8 cellular contexts compared by ENCODE assay signal in genomic region chr3:32781211-32781968, GRCh38. TPM values are rescaled to one million over a fixed set of nuclear protein-coding genes. Genes with fewer than 3 reads are reported as not detected.
DNase-seq lines count a peak whose midpoint lies in the region; ATAC-seq and TF ChIP-seq lines count a peak whose summit lies in the region.

No MANE protein-coding gene starts in this region.

- peak; percentile 89 to 92 for DNase-seq in Caco-2
- DNase-seq in GM20000 (ENCODE audit: low spot score): peak; percentile 88
- peak; percentile 41 for DNase-seq in HS-27A (ENCODE audit: low read depth)
- DNase-seq in activated T-cell treated with anti-CD3 and anti-CD28 coated beads, Interleukin-2, amount 50 U/mL, for 24 hours: peak; percentile 85
- DNase-seq in fibroblast of gingiva (ENCODE audit: low read depth): peak; percentile 70
- DNase-seq in naive thymus-derived CD4-positive, alpha-beta T cell: peak in 8 of 9 donors; percentile 11 to 80 (median 44)

- peak overlapping the region; percentile 95 for H3K4me3 Mint-ChIP-seq in Caco-2 (ENCODE audit: unreplicated experiment)
- H3K4me3 Mint-ChIP-seq in activated T-cell treated with anti-CD3 and anti-CD28 coated beads, Interleukin-2, amount 50 U/mL, for 24 hours: peak overlapping the region; percentile 82
- H3K4me3 Mint-ChIP-seq in naive thymus-derived CD4-positive, alpha-beta T cell: peak overlapping the region; percentile 86 to 97 (median 91)
- peak overlapping the region; percentile 86 for H3K4me3 Mint-ChIP-seq in stimulated activated memory B cell treated with anti-CD40 and anti-IgM and Interleukin-4, amounts not matched to agents 10 μg/mL and 1 μg/mL and 100 μg/mL, for 72 hours

- no peaks in the 10 kb centered on the region for H3K9me3 Mint-ChIP-seq in Caco-2 (ENCODE audit: unreplicated experiment)
- H3K9me3 Mint-ChIP-seq in activated T-cell treated with anti-CD3 and anti-CD28 coated beads, Interleukin-2, amount 50 U/mL, for 24 hours: no peaks in the 10 kb centered on the region
- H3K9me3 Mint-ChIP-seq in naive thymus-derived CD4-positive, alpha-beta T cell: no peaks in the 10 kb centered on the region
- no peaks in the 10 kb centered on the region for H3K9me3 Mint-ChIP-seq in stimulated activated memory B cell treated with anti-CD40 and anti-IgM and Interleukin-4, amounts not matched to agents 10 μg/mL and 1 μg/mL and 100 μg/mL, for 72 hours

- H2AFZ ChIP-seq in OCI-LY3 (ENCODE audit: low read depth, low read length): peak overlapping the region; percentile 87

- no peaks in the 10 kb centered on the region for H4K20me1 ChIP-seq in OCI-LY3 (ENCODE audit: insufficient read depth, low read length)

- POLR2A ChIA-PET in Caco-2 (lab: Charles Lee): interaction anchor here (0.6 kb wide), 2 partner anchors 54 to 72 kb away, joined by 3 to 6 read pairs; no protein-coding TSS in a partner anchor
- POLR2A ChIA-PET in naive thymus-derived CD4-positive, alpha-beta T cell (lab: Charles Lee): no interaction called here

- no peaks in the 10 kb centered on the region for H3K79me2 ChIP-seq in OCI-LY3 (ENCODE audit: low read length)

- BruUV-seq in Caco-2 (replicated peaks; lab: Mats Ljungman, UMichigan): TSS peak; percentile 62

- H3K4me1 ChIP-seq in Caco-2 (peaks cover 11% of the 10 kb centered on the region), OCI-LY3 (ENCODE audit: low read length) (peaks cover 3% of the 10 kb centered on the region; the same call in 1 of the 2 replicates)
- H3K4me1 ChIP-seq in naive thymus-derived CD4-positive, alpha-beta T cell (ENCODE audit: control insufficient read depth in 2 of 2, insufficient read depth in 2 of 2, low read length in 2 of 2): peaks cover 0 to 7% of the 10 kb centered on the region in 2 donors

- peaks cover 19% of the 10 kb centered on the region for H3K36me3 Mint-ChIP-seq in Caco-2 (ENCODE audit: insufficient read depth, unreplicated experiment)
- no peaks in the 10 kb centered on the region for H3K36me3 Mint-ChIP-seq in activated T-cell treated with anti-CD3 and anti-CD28 coated beads, Interleukin-2, amount 50 U/mL, for 24 hours (ENCODE audit: low read depth)
- peaks cover 0 to 5% (median 0%) of the 10 kb centered on the region in 5 donors for H3K36me3 Mint-ChIP-seq in naive thymus-derived CD4-positive, alpha-beta T cell
- H3K36me3 Mint-ChIP-seq in stimulated activated memory B cell treated with anti-CD40 and anti-IgM and Interleukin-4, amounts not matched to agents 10 μg/mL and 1 μg/mL and 100 μg/mL, for 72 hours: peaks cover 10% of the 10 kb centered on the region

- peak; percentile 93 for ATAC-seq in naive thymus-derived CD4-positive, alpha-beta T cell
- ATAC-seq in stimulated activated memory B cell treated with anti-CD40 and anti-IgM and Interleukin-4, amounts not matched to agents 10 μg/mL and 1 μg/mL and 100 μg/mL, for 72 hours: peak; percentile 95

- H3K4me1 Mint-ChIP-seq in Caco-2 (ENCODE audit: low read depth, unreplicated experiment): peaks cover 13% of the 10 kb centered on the region
- peaks cover 16% of the 10 kb centered on the region for H3K4me1 Mint-ChIP-seq in activated T-cell treated with anti-CD3 and anti-CD28 coated beads, Interleukin-2, amount 50 U/mL, for 24 hours (ENCODE audit: low read depth)
- peaks cover 0 to 9% (median 4%) of the 10 kb centered on the region in 7 donors for H3K4me1 Mint-ChIP-seq in naive thymus-derived CD4-positive, alpha-beta T cell
- peaks cover 5% of the 10 kb centered on the region for H3K4me1 Mint-ChIP-seq in stimulated activated memory B cell treated with anti-CD40 and anti-IgM and Interleukin-4, amounts not matched to agents 10 μg/mL and 1 μg/mL and 100 μg/mL, for 72 hours

- TF ChIP-seq CTCF in Caco-2 (IDR thresholded peaks at IDR 0.05; ENCODE audit: insufficient read depth in 1 of 2, low read depth in 1 of 2, low read length in 1 of 2, severe bottlenecking in 1 of 2, unreplicated experiment in 1 of 2): peak; percentile 77 to 80
- peak; percentile 87 for TF ChIP-seq CTCF in GM20000 (IDR thresholded peaks at IDR 0.05; ENCODE audit: extremely low read depth, missing control alignments)
- TF ChIP-seq CTCF in OCI-LY3 (IDR thresholded peaks at IDR 0.05; ENCODE audit: low read depth, low read length): peak; percentile 82

- H3K36me3 ChIP-seq in Caco-2 (ENCODE audit: control insufficient read depth, insufficient read depth, low read length): no peaks in the 10 kb centered on the region
- H3K36me3 ChIP-seq in OCI-LY3 (replicated peaks; ENCODE audit: low read depth, low read length): peaks cover 3% of the 10 kb centered on the region
- H3K36me3 ChIP-seq in naive thymus-derived CD4-positive, alpha-beta T cell (ENCODE audit: control insufficient read depth in 2 of 3, insufficient read depth in 3 of 3, low read length in 3 of 3): no peaks in the 10 kb centered on the region

- CTCF ChIA-PET in Caco-2 (lab: Charles Lee): interaction anchor here (0.6 to 2.5 kb wide), 9 partner anchors 10 to 272 kb away, joined by 3 to 11 read pairs (median 4); no protein-coding TSS in a partner anchor
- CTCF ChIA-PET in naive thymus-derived CD4-positive, alpha-beta T cell (lab: Charles Lee): interaction anchor here (1.4 to 1.8 kb wide), 2 partner anchors 9 to 272 kb away, joined by 3 to 6 read pairs; no protein-coding TSS in a partner anchor

- H3K27ac ChIP-seq in OCI-LY3 (ENCODE audit: low read length): no peak overlapping the region
- H3K27ac ChIP-seq in naive thymus-derived CD4-positive, alpha-beta T cell (ENCODE audit: low read depth, low read length): no peak overlapping the region

- H3K4me3 ChIP-seq in Caco-2 (ENCODE audit: low read depth, low read length) (peak overlapping the region; percentile 88), OCI-LY3 (ENCODE audit: low read length) (peak overlapping the region; percentile 84)
- peak overlapping the region; percentile 62 for H3K4me3 ChIP-seq in naive thymus-derived CD4-positive, alpha-beta T cell (ENCODE audit: low read length)

- peak overlapping the region; percentile 60 for H3K9ac ChIP-seq in OCI-LY3 (ENCODE audit: low read length)

- H3K27ac Mint-ChIP-seq in Caco-2 (ENCODE audit: unreplicated experiment): peak overlapping the region; percentile 95
- H3K27ac Mint-ChIP-seq in activated T-cell treated with anti-CD3 and anti-CD28 coated beads, Interleukin-2, amount 50 U/mL, for 24 hours: peak overlapping the region; percentile 20
- H3K27ac Mint-ChIP-seq in naive thymus-derived CD4-positive, alpha-beta T cell: peak overlapping the region in 3 of 9 donors; percentile 30 to 59 (median 32)
- peak overlapping the region; percentile 48 for H3K27ac Mint-ChIP-seq in stimulated activated memory B cell treated with anti-CD40 and anti-IgM and Interleukin-4, amounts not matched to agents 10 μg/mL and 1 μg/mL and 100 μg/mL, for 72 hours

- peak overlapping the region; percentile 68 for H3K4me2 ChIP-seq in OCI-LY3 (ENCODE audit: low read length)

- intact Hi-C loops in Caco-2 (cut with micrococcal nuclease; ENCODE audit: unreplicated experiment): loop anchor here (1.0 kb wide), 4 partner anchors 13 to 59 kb away; no protein-coding TSS in a partner anchor
- intact Hi-C loops in naive thymus-derived CD4-positive, alpha-beta T cell (cut with micrococcal nuclease): loop anchor here (1.0 to 10.0 kb wide), 4 partner anchors 49 to 607 kb away; partner anchors contain the start of gene CNOT10 (in 1 of the 2)

- H3K9me3 ChIP-seq in Caco-2 (no peaks in the 10 kb centered on the region), OCI-LY3 (ENCODE audit: insufficient read depth, low read length) (no peaks in the 10 kb centered on the region)
- H3K9me3 ChIP-seq in naive thymus-derived CD4-positive, alpha-beta T cell (ENCODE audit: control insufficient read depth in 2 of 3, low read length in 3 of 3): no peaks in the 10 kb centered on the region

- no peaks in the 10 kb centered on the region for H3K27me3 ChIP-seq in Caco-2 (replicated peaks; ENCODE audit: control insufficient read depth, insufficient read depth, low read length)
- H3K27me3 ChIP-seq in OCI-LY3 (ENCODE audit: low read depth, low read length): no peaks in the 10 kb centered on the region
- peaks cover 0 to 4% of the 10 kb centered on the region in 2 donors for H3K27me3 ChIP-seq in naive thymus-derived CD4-positive, alpha-beta T cell (ENCODE audit: control insufficient read depth in 2 of 2, insufficient read depth in 2 of 2, low read length in 2 of 2)

- no peaks in the 10 kb centered on the region for H3K27me3 Mint-ChIP-seq in Caco-2 (ENCODE audit: insufficient read depth, unreplicated experiment)
- H3K27me3 Mint-ChIP-seq in activated T-cell treated with anti-CD3 and anti-CD28 coated beads, Interleukin-2, amount 50 U/mL, for 24 hours: peaks cover 19% of the 10 kb centered on the region
- H3K27me3 Mint-ChIP-seq in naive thymus-derived CD4-positive, alpha-beta T cell: peaks cover 6 to 18% (median 10%) of the 10 kb centered on the region in 5 donors
- peaks cover 8% of the 10 kb centered on the region for H3K27me3 Mint-ChIP-seq in stimulated activated memory B cell treated with anti-CD40 and anti-IgM and Interleukin-4, amounts not matched to agents 10 μg/mL and 1 μg/mL and 100 μg/mL, for 72 hours

RNA-seq across cellular contexts. Expression of gene TRIM71, which starts 36.4 kb away (rescaled TPM):
- total RNA-seq in Caco-2 (2022): 67.5 and 68.4 TPM in 2 replicates
- total RNA-seq in naive thymus-derived CD4-positive, alpha-beta T cell: under 1 TPM in 1 of 5 experiments, not detected in 4; 0.20 TPM
- not detected for polyA plus RNA-seq in naive thymus-derived CD4-positive, alpha-beta T cell

Comparison
In these comparisons a context has a peak if more than half of its experiments do, and no peak if none do; other contexts are left out.
1. RNA of gene TRIM71, which starts 36.4 kb away (total RNA-seq): 67.5 to 68.4 TPM in Caco-2; 0.20 TPM in naive thymus-derived CD4-positive, alpha-beta T cell; every median in the first group is over 10 times any median in the second.
2. Peak in every context shown above with its lines, with median percentiles within 50 percentile points of each other: DNase-seq, H3K4me3 ChIP-seq, H3K4me3 Mint-ChIP-seq and CTCF ChIP-seq.